In the genomic region with DNA sequence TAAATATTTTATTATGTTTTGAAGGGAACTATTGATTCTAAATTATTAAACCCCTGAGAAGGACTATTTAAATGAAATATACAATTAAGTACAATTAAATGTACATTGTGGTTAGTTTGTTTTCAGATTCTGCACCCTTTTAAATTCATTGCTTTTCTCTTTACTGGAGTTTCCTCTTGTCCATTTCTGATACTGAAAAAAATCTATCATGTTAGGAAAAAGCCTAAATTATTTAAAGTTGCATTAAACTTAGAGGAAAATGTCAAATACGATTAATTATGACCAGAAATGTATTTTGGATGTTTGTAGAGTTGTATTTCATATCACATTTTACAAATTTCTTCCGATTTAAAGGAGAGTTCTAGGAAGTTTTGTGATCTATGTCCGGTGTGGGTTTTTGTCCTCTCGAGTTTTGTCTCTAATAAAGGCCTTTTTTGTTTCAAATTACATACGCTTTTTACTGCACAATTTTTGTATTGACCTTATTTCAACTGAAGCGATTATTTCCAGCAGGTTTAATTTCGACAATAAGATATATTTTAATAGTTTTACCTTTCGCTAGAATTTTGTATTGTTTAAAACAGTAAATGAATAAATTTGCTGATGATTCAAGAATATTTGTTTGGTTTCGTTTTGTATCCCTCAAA, we compare ENCODE assay signal across 12 cellular contexts. TPM values are rescaled to one million over a fixed set of nuclear protein-coding genes. Genes with fewer than 3 reads are reported as not detected.
DNase-seq lines count a peak whose midpoint lies in the region; ATAC-seq and TF ChIP-seq lines count a peak whose summit lies in the region.
"Had no signal": no experiment of that assay in that cellular context is flagged by ENCODE, and none has a peak within 500 bp of the region (broad histone marks: within the 10 kb centered on the region; RNA-seq: fewer than 3 reads in every experiment).

No MANE protein-coding gene starts in this region.

- H3K36me3 Mint-ChIP-seq in mesothelial cell of epicardium = no peaks in the 10 kb centered on the region

- no peaks in the 10 kb centered on the region for H3K9me3 Mint-ChIP-seq in mesothelial cell of epicardium
- H3K9me3 Mint-ChIP-seq: activated naive CD4-positive, alpha-beta T cell treated with anti-CD3 and anti-CD28 coated beads for 36 hours had no signal

- H3K27ac Mint-ChIP-seq in mesothelial cell of epicardium = no peak overlapping the region
- H3K27ac Mint-ChIP-seq: activated naive CD4-positive, alpha-beta T cell treated with anti-CD3 and anti-CD28 coated beads for 36 hours had no signal

- no peak overlapping the region for H3K9ac ChIP-seq in HUES6 (ENCODE audit: low read length)
- peak overlapping the region; percentile 94 for H3K9ac ChIP-seq in adipocyte (ENCODE audit: low read length)

- H3K4me3 ChIP-seq in AG04449 (ENCODE audit: low read depth, low read length) (peak overlapping the region; percentile 92), HUES6 (ENCODE audit: low read depth, low read length) (peak overlapping the region; percentile 93), adipocyte (ENCODE audit: low read length) (peak overlapping the region; percentile 98)

- H3K36me3 ChIP-seq in HUES6 (ENCODE audit: control insufficient read depth, insufficient read depth, low read length) (no peaks in the 10 kb centered on the region), adipocyte (ENCODE audit: control insufficient read depth, insufficient read depth, low read length, severe bottlenecking) (no peaks in the 10 kb centered on the region)

- TF ChIP-seq CTCF in AG04449 (IDR thresholded peaks at IDR 0.05; ENCODE audit: insufficient read depth, low read length, missing control alignments) = no peak
- no peak for TF ChIP-seq CTCF in mesothelial cell of epicardium (IDR thresholded peaks at IDR 0.05; ENCODE audit: unreplicated experiment)

- CTCF ChIA-PET in AG04449 (lab: Yijun Ruan, JAX) = interaction anchor here (1.0 kb wide), 1 partner anchor 1151 kb away, joined by 4 read pairs; no protein-coding TSS in a partner anchor

- H3K27me3 ChIP-seq in HUES6 (ENCODE audit: control insufficient read depth, insufficient read depth, low read length) (peaks cover 71% of the 10 kb centered on the region), adipocyte (replicated peaks; ENCODE audit: control insufficient read depth, insufficient read depth, low read length) (peaks cover 18% of the 10 kb centered on the region)

- H3K4me1 ChIP-seq in HUES6 (ENCODE audit: control insufficient read depth, insufficient read depth, low read length) = peaks cover 14% of the 10 kb centered on the region
- H3K4me1 ChIP-seq in adipocyte (ENCODE audit: control insufficient read depth, insufficient read depth, low read length) = peaks cover 22% of the 10 kb centered on the region

- H3K4me3 Mint-ChIP-seq in mesothelial cell of epicardium = no peak overlapping the region

- DNase-seq in AG04449 (ENCODE audit: low read depth, low spot score) (no peak), adipocyte (ENCODE audit: low read depth) (peak; percentile 53), left kidney (ENCODE audit: low read depth, low spot score) (peak; percentile 15), mesothelial cell of epicardium (ENCODE audit: low spot score in 2 of 2, unreplicated experiment in 2 of 2) (no peak), NCI-H226 (no peak)
- DNase-seq: activated CD4-positive, alpha-beta T cell treated with anti-CD3 and anti-CD28 coated beads, Interleukin-2, amount 50 U/mL, for 1 hour; activated naive CD4-positive, alpha-beta T cell treated with anti-CD3 and anti-CD28 coated beads for 36 hours; small intestine had no signal

- peaks cover 88% of the 10 kb centered on the region for H3K27me3 Mint-ChIP-seq in mesothelial cell of epicardium (ENCODE audit: low read depth)

- peaks cover 22% of the 10 kb centered on the region for H3K4me1 Mint-ChIP-seq in mesothelial cell of epicardium

- no peak overlapping the region for H3K27ac ChIP-seq in HUES6 (ENCODE audit: low read depth, low read length)
- H3K27ac ChIP-seq: SK-N-MC had no signal

- no peak for ATAC-seq in HG03135 (IDR thresholded peaks at IDR 0.05; ENCODE audit: unreplicated experiment)
- ATAC-seq in HG03097 (IDR thresholded peaks at IDR 0.05; ENCODE audit: low FRiP score, unreplicated experiment) = no peak

- H3K9me3 ChIP-seq in HUES6 (ENCODE audit: control insufficient read depth, insufficient read depth, low read depth, low read length) (no peaks in the 10 kb centered on the region), adipocyte (ENCODE audit: control insufficient read depth, low read length) (no peaks in the 10 kb centered on the region)

- POLR2A ChIA-PET in AG04449 (lab: Yijun Ruan, JAX) = interaction anchor here (1.0 kb wide), 1 partner anchor 10 kb away, joined by 4 read pairs; no protein-coding TSS in a partner anchor

RNA-seq across cellular contexts. Expression of gene SATB2, which starts 3.2 kb away (rescaled TPM):
- 3.4 to 4.0 TPM (median 3.8 TPM) in 3 replicates for total RNA-seq in mesothelial cell of epicardium

Comparison
In these comparisons a context has a peak if more than half of its experiments do, and no peak if none do; other contexts are left out.
1. DNase-seq: peak in adipocyte (single experiment) and left kidney (single experiment); none in AG04449 (single experiment), mesothelial cell of epicardium (0 of 2) and NCI-H226 (single experiment).
2. Peak in every context shown above with its lines, with median percentiles within 50 percentile points of each other: H3K4me3 ChIP-seq.